ENCODE assay signal across 8 cellular contexts in the genomic region with DNA sequence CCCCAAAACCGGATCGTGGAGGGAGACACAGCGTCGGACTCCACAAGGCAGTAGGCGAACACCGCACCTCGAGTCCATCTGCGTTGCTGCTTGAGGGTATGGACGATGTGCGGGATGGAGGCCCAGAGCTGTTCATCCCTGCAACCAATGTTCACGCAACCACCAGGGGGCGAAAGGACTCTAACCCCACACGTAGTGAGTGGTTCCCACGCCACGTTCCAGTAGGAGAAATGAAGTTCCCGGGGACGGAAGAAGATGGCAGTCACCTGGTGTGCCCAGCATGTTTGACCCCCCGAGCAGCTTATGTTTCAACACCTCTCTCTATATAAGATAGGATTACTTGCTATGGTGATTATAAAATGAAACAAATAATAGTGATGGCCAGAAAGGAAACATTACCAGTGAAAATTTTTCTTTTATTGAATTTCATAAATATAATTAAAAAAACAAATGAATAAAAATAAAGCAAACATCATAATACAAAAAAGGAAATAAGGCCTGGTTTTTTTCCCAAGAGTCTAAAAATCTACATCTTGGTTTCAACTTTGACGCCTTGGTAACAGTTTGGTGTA.
DNase-seq lines count a peak whose midpoint lies in the region; ATAC-seq and TF ChIP-seq lines count a peak whose summit lies in the region.

No MANE protein-coding gene starts in this region.

- no peak overlapping the region for H3K4me2 ChIP-seq in H9 (ENCODE audit: insufficient read depth, insufficient read length, low read length)

- H3K23ac ChIP-seq in H9 (ENCODE audit: insufficient read length, low read depth, low read length): no peak overlapping the region

- H3K27me3 ChIP-seq in H9 (ENCODE audit: insufficient read depth, low read length) (no peaks in the 10 kb centered on the region; the same call in 1 of the 2 replicates), ovary (no peaks in the 10 kb centered on the region)

- no peak overlapping the region for H3T11ph ChIP-seq in H9 (ENCODE audit: low read length)

- TF ChIP-seq EP300 in ovary (IDR thresholded peaks at IDR 0.05): no peak

- no peaks in the 10 kb centered on the region for H3K23me2 ChIP-seq in H9 (ENCODE audit: insufficient read length, low read depth, low read length, poor library complexity, severe bottlenecking)

- H3K79me2 ChIP-seq in H9 (ENCODE audit: insufficient read depth, low read length): no peaks in the 10 kb centered on the region

- H3K9me3 Mint-ChIP-seq in H9: peaks cover 0 to 3% of the 10 kb centered on the region in 2 experiments; a peak in 1 of 5 replicates
- H3K9me3 Mint-ChIP-seq in activated T-cell treated with anti-CD3 and anti-CD28 coated beads, Interleukin-2, amount 50 U/mL, for 72 hours: no peaks in the 10 kb centered on the region

- H2BK5ac ChIP-seq in H9 (ENCODE audit: insufficient read length, low read length): no peak overlapping the region

- H4K8ac ChIP-seq in H9 (replicated peaks; ENCODE audit: insufficient read length, low read depth, low read length): no peak overlapping the region

- no peak overlapping the region for H3K27ac Mint-ChIP-seq in H9
- H3K27ac Mint-ChIP-seq in activated T-cell treated with anti-CD3 and anti-CD28 coated beads, Interleukin-2, amount 50 U/mL, for 72 hours: no peak overlapping the region

- H3K9me3 ChIP-seq in H9 (ENCODE audit: control insufficient read depth, low read depth, low read length) (no peaks in the 10 kb centered on the region), ovary (no peaks in the 10 kb centered on the region)

- no peak overlapping the region for H3K4ac ChIP-seq in H9 (ENCODE audit: low read depth, low read length)

- H4K5ac ChIP-seq in H9 (ENCODE audit: insufficient read length, low read depth, low read length): no peak overlapping the region

- no CpG with 5 or more reads among the region's 19 CpGs for WGBS in H9 (ENCODE audit: extremely low coverage, insufficient read length, low lambda C conversion rate)
- 37 to 47% (median 40%) methylated on average over 19 of the region's 19 CpGs for WGBS in ovary, 3 donors

- no peak overlapping the region for H2BK15ac ChIP-seq in H9 (ENCODE audit: low read depth, low read length)

- ATAC-seq in activated T-cell treated with anti-CD3 and anti-CD28 coated beads, Interleukin-2, amount 50 U/mL, for 72 hours (replicated peaks in 1 of 2): peak in 1 of 2 donors; percentile 34
- no peak for ATAC-seq in HG03280 (IDR thresholded peaks at IDR 0.05; ENCODE audit: unreplicated experiment)

- no peak overlapping the region for H2BK12ac ChIP-seq in H9 (ENCODE audit: insufficient read length, low read depth, low read length)

- H3K27me3 Mint-ChIP-seq in H9 (ENCODE audit: low read depth): peaks cover 70% of the 10 kb centered on the region
- H3K27me3 Mint-ChIP-seq in activated T-cell treated with anti-CD3 and anti-CD28 coated beads, Interleukin-2, amount 50 U/mL, for 72 hours (ENCODE audit: low read depth): peaks cover 30% of the 10 kb centered on the region

- H3K4me3 ChIP-seq in ovary: no peak overlapping the region

- no peaks in the 10 kb centered on the region for H3K36me3 Mint-ChIP-seq in H9 (ENCODE audit: insufficient read depth in 1 of 3, low read depth in 3 of 3)
- H3K36me3 Mint-ChIP-seq in activated T-cell treated with anti-CD3 and anti-CD28 coated beads, Interleukin-2, amount 50 U/mL, for 72 hours (ENCODE audit: insufficient read depth in 2 of 2): no peaks in the 10 kb centered on the region

- H3K79me1 ChIP-seq in H9 (ENCODE audit: insufficient read depth, low read depth, low read length, poor library complexity, severe bottlenecking): no peaks in the 10 kb centered on the region

- no peak overlapping the region for H3K9ac ChIP-seq in H9 (ENCODE audit: extremely low read depth, insufficient read length, low read length)

- H2BK20ac ChIP-seq in H9 (ENCODE audit: low read depth, low read length, poor library complexity, severe bottlenecking): no peak overlapping the region

- no peak for TF ChIP-seq POLR2A in ovary (IDR thresholded peaks at IDR 0.05)

- H3K4me1 Mint-ChIP-seq in H9: peaks cover 0 to 4% of the 10 kb centered on the region in 2 experiments; a peak in 1 of 4 replicates
- H3K4me1 Mint-ChIP-seq in activated T-cell treated with anti-CD3 and anti-CD28 coated beads, Interleukin-2, amount 50 U/mL, for 72 hours (ENCODE audit: low read depth): no peaks in the 10 kb centered on the region

- no peak overlapping the region for H3K14ac ChIP-seq in H9 (ENCODE audit: insufficient read depth, low read length)

- no peaks in the 10 kb centered on the region for H3K36me3 ChIP-seq in ovary

- H3K56ac ChIP-seq in H9 (ENCODE audit: insufficient read length, low read depth, low read length): no peak overlapping the region

- H2AFZ ChIP-seq in H9 (ENCODE audit: low read length): no peak overlapping the region

- H3K4me3 Mint-ChIP-seq in H9: no peak overlapping the region
- no peak overlapping the region for H3K4me3 Mint-ChIP-seq in activated T-cell treated with anti-CD3 and anti-CD28 coated beads, Interleukin-2, amount 50 U/mL, for 72 hours

- H3K27ac ChIP-seq in H9 (ENCODE audit: insufficient read length, low read depth, low read length) (no peak overlapping the region), ovary (no peak overlapping the region)

- no peak overlapping the region for H4K91ac ChIP-seq in H9 (ENCODE audit: insufficient read length, low read depth, low read length)

- no peak overlapping the region for H3K18ac ChIP-seq in H9 (ENCODE audit: insufficient read length, low read depth, low read length)

- intact Hi-C loops in ovary (cut with DNase I): loop anchor here (5.0 to 10.0 kb wide), 4 partner anchors 456 to 611 kb away; no protein-coding TSS in a partner anchor

- no peaks in the 10 kb centered on the region for H3K4me1 ChIP-seq in H9 (ENCODE audit: insufficient read depth, low read length)
- H3K4me1 ChIP-seq in ovary (ENCODE audit: insufficient read depth): no peaks in the 10 kb centered on the region

- peaks cover 2% of the 10 kb centered on the region for H4K20me1 ChIP-seq in H9 (ENCODE audit: control insufficient read depth, insufficient read depth, insufficient read length)

- no peak overlapping the region for H2AK5ac ChIP-seq in H9 (ENCODE audit: insufficient read length, low read length)

- TF ChIP-seq CTCF in H9 (conservative IDR thresholded peaks at IDR 0.05) (peak; percentile 81), ovary (IDR thresholded peaks at IDR 0.05) (peak; percentile 19 to 42 (median 37))

- no peak overlapping the region for H2BK120ac ChIP-seq in H9 (ENCODE audit: low read depth, low read length, poor library complexity, severe bottlenecking)

- DNase-seq in C1 segment of cervical spinal cord (lab: John Stamatoyannopoulos, UW) (peak in 9 of 14 donors; percentile 12 to 63 (median 46)), H9 (peak; percentile 79), NCI-H82 treated with DMSO at 0.1 percent for 48 hours (lab: John Stamatoyannopoulos, UW; ENCODE audit: unreplicated experiment) (peak; percentile 63), foreskin melanocyte (peak; percentile 42), ovary (peak; percentile 65 to 81 (median 77)), ureter (ENCODE audit: low spot score) (peak; percentile 81)
- DNase-seq in activated T-cell treated with anti-CD3 and anti-CD28 coated beads, Interleukin-2, amount 50 U/mL, for 72 hours: peak; percentile 51 to 56
